ENCODE assay signal across 8 cellular contexts in the genomic region with DNA sequence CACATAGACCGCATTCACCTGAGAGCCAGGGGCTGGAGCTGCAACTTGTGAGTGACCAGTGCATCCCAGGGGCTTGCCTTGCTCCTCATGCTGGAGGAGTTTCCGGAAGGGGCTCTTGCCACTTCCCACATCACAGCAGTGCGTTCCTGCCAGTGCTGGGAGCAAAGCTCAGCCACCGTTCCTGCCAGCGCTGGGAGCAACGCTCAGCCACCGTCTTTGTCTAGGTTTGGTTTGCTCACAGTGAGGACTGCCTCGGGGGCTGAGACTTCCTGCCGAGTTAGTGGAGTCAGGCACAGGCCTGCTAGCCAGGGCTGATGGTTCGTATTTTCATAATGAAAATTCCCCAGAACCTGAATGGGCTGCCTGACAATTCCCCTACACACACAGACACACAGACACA. TPM values are rescaled to one million over a fixed set of nuclear protein-coding genes. Genes with fewer than 3 reads are reported as not detected.
DNase-seq lines count a peak whose midpoint lies in the region; ATAC-seq and TF ChIP-seq lines count a peak whose summit lies in the region.
"Had no signal": no experiment of that assay in that cellular context is flagged by ENCODE, and none has a peak within 500 bp of the region (broad histone marks: within the 10 kb centered on the region; RNA-seq: fewer than 3 reads in every experiment).

No MANE protein-coding gene starts in this region.

- H3K36me3 ChIP-seq in ES-I3 (ENCODE audit: insufficient read depth, low read length): no peaks in the 10 kb centered on the region
- H3K36me3 ChIP-seq in NT2/D1 (ENCODE audit: insufficient read depth, insufficient read length, low read length): no peaks in the 10 kb centered on the region
- no peaks in the 10 kb centered on the region for H3K36me3 ChIP-seq in psoas muscle (ENCODE audit: insufficient read depth in 1 of 2, low read depth in 1 of 2)

- H3K9me3 ChIP-seq in ES-I3 (ENCODE audit: control insufficient read depth, insufficient read depth, low read length): no peaks in the 10 kb centered on the region
- H3K9me3 ChIP-seq in NT2/D1 (ENCODE audit: insufficient read depth, low read length): no peaks in the 10 kb centered on the region
- H3K9me3 ChIP-seq in psoas muscle: no peaks in the 10 kb centered on the region
- H3K9me3 ChIP-seq in T-helper 17 cell (ENCODE audit: control insufficient read depth, low read length, poor library complexity, severe bottlenecking): no peaks in the 10 kb centered on the region

- H3K4me3 ChIP-seq in NT2/D1 (ENCODE audit: insufficient read length, low read depth) (no peak overlapping the region), fibroblast of the aortic adventitia (ENCODE audit: low read depth, low read length) (no peak overlapping the region), psoas muscle (no peak overlapping the region)

- peak overlapping the region; percentile 75 for H3K27ac ChIP-seq in psoas muscle

- H3K4me3 Mint-ChIP-seq in T-helper 17 cell: no peak overlapping the region

- H3K4me1 ChIP-seq in ES-I3 (ENCODE audit: insufficient read depth, low read length) (peaks cover 11% of the 10 kb centered on the region; the same call in 1 of the 2 replicates), NT2/D1 (ENCODE audit: insufficient read depth, insufficient read length) (peaks cover 11% of the 10 kb centered on the region), psoas muscle (peaks cover 3% of the 10 kb centered on the region)

- peaks cover 11% of the 10 kb centered on the region for H3K4me1 Mint-ChIP-seq in T-helper 17 cell

- H3K27me3 ChIP-seq in NT2/D1 (ENCODE audit: insufficient read depth, insufficient read length) (no peaks in the 10 kb centered on the region), psoas muscle (ENCODE audit: insufficient read depth in 3 of 3, low read length in 2 of 3) (no peaks in the 10 kb centered on the region)

- H3K27ac Mint-ChIP-seq in T-helper 17 cell: no peak overlapping the region

- no peak for DNase-seq in NT2/D1 (ENCODE audit: low read depth, low spot score)
- peak; percentile 18 for DNase-seq in fibroblast of the aortic adventitia (ENCODE audit: low read depth)
- DNase-seq in psoas muscle: peak in 1 of 2 donors; percentile 61
- DNase-seq in NCI-H2107 (lab: John Stamatoyannopoulos, UW): no peak
- DNase-seq in T-helper 17 cell: no peak
- DNase-seq in hepatic stellate cell (ENCODE audit: low spot score): no peak

- no peaks in the 10 kb centered on the region for H3K36me3 Mint-ChIP-seq in T-helper 17 cell (ENCODE audit: low read depth)

- intact Hi-C loops in psoas muscle (cut with DNase I): loop anchor here (2.0 to 10.0 kb wide), 6 partner anchors 26 to 344 kb away; a partner anchor contains a TSS

- ATAC-seq in psoas muscle: peak in 3 of 4 donors; percentile 2 to 13 (median 9)
- no peak for ATAC-seq in T-helper 17 cell

- TF ChIP-seq CTCF in fibroblast of the aortic adventitia (IDR thresholded peaks at IDR 0.05; ENCODE audit: insufficient read depth, low read length) (no peak), psoas muscle (IDR thresholded peaks at IDR 0.05) (no peak)

- 34 to 47% (median 39%) methylated on average over 10 of the region's 10 CpGs for WGBS in psoas muscle, 3 donors

- H3K27me3 Mint-ChIP-seq in T-helper 17 cell: no peaks in the 10 kb centered on the region

- H3K9ac ChIP-seq in ES-I3 (ENCODE audit: low read depth, low read length): 0 out of 2 replicates have a peak overlapping the region, but pooled peaks have one; percentile 1
- H3K9ac ChIP-seq in NT2/D1 (ENCODE audit: insufficient read length, low read depth): peak overlapping the region; percentile 58

RNA-seq across cellular contexts. Expression of a gene that starts 5.4 kb away (rescaled TPM):
- total RNA-seq in fibroblast of the aortic adventitia (ENCODE audit: low replicate concordance): 0.33 and 4.9 TPM in 2 replicates
- 1 to 10 TPM in 1 of 4 donors, under 1 TPM in 3; 0.19 to 1.1 (median 0.28) TPM for total RNA-seq in psoas muscle
- polyA plus RNA-seq in psoas muscle: under 1 TPM; 0.16 to 0.70 (median 0.56) TPM
- total RNA-seq in T-helper 17 cell: 1 to 10 TPM; 1.1 to 1.6 TPM

RNA-seq across cellular contexts. Expression of a gene that starts 9.0 kb away (rescaled TPM):
- total RNA-seq in fibroblast of the aortic adventitia (ENCODE audit: low replicate concordance) (3.8 and 4.5 TPM in 2 replicates), psoas muscle (under 1 TPM in 2 of 4 donors, not detected in 2; 0.20 to 0.30 TPM), T-helper 17 cell (10 to 100 TPM; 10.7 to 12.8 TPM)
- polyA plus RNA-seq in psoas muscle: under 1 TPM; 0.01 to 0.10 (median 0.03) TPM

RNA-seq across cellular contexts. Expression of a gene that starts 23.8 kb away (rescaled TPM):
- not detected in 2 replicates for total RNA-seq in fibroblast of the aortic adventitia (ENCODE audit: low replicate concordance)
- under 1 TPM in 1 of 4 donors, not detected in 3; 0.10 TPM for total RNA-seq in psoas muscle
- under 1 TPM in 2 of 3 donors, not detected in 1; 0.04 to 0.05 TPM for polyA plus RNA-seq in psoas muscle
- 10 to 100 TPM in 1 of 2 donors, 1 to 10 TPM in 1; 1.6 to 22.9 TPM for total RNA-seq in T-helper 17 cell
- total RNA-seq: osteocyte had no signal

RNA-seq across cellular contexts. Expression of a gene that starts 31.5 kb away (rescaled TPM):
- 28.3 and 49.9 TPM in 2 replicates for total RNA-seq in fibroblast of the aortic adventitia (ENCODE audit: low replicate concordance)
- total RNA-seq in psoas muscle: 100 to 1,000 TPM in 3 of 4 donors, 10 to 100 TPM in 1; 97.1 to 225 (median 143) TPM
- polyA plus RNA-seq in psoas muscle: 100 to 1,000 TPM; 125 to 163 (median 128) TPM
- 10 to 100 TPM; 26.2 to 26.4 TPM for total RNA-seq in T-helper 17 cell

RNA-seq across cellular contexts. Expression of a gene that starts 31.8 kb away (rescaled TPM):
- total RNA-seq in fibroblast of the aortic adventitia (ENCODE audit: low replicate concordance) (17.2 and 26.4 TPM in 2 replicates), psoas muscle (10 to 100 TPM; 85.1 to 96.3 (median 87.3) TPM), T-helper 17 cell (10 to 100 TPM; 95.5 to 99.0 TPM)
- 100 to 1,000 TPM in 1 of 3 donors, 10 to 100 TPM in 2; 85.7 to 151 (median 100.0) TPM for polyA plus RNA-seq in psoas muscle
